19 cellular contexts compared by ENCODE assay signal in genomic region chr11:2217211-2218081, GRCh38. TPM values are rescaled to one million over a fixed set of nuclear protein-coding genes. Genes with fewer than 3 reads are reported as not detected.
DNase-seq lines count a peak whose midpoint lies in the region; ATAC-seq and TF ChIP-seq lines count a peak whose summit lies in the region.
"Had no signal": no experiment of that assay in that cellular context is flagged by ENCODE, and none has a peak within 500 bp of the region (broad histone marks: within the 10 kb centered on the region; RNA-seq: fewer than 3 reads in every experiment).

No MANE protein-coding gene starts in this region.

- no peaks in the 10 kb centered on the region for H3K9me2 ChIP-seq in SK-N-SH

- TF ChIP-seq POLR2A in esophagus muscularis mucosa (IDR thresholded peaks at IDR 0.05; ENCODE audit: low read depth): no peak

- no peaks in the 10 kb centered on the region for H3K79me2 ChIP-seq in SK-N-SH (ENCODE audit: insufficient read depth)
- H3K79me2 ChIP-seq in osteoblast (ENCODE audit: insufficient read depth, low read length): no peaks in the 10 kb centered on the region

- in situ Hi-C loops in ACHN (cut with HindIII; ENCODE audit: low pct_ligation_motif_present, low pct_unique_long_range_greater_than_20kb, low sequenced_read_pairs): no loop called here

- POLR2A ChIA-PET in SK-N-SH (lab: Yijun Ruan, JAX): no interaction called here

- H3K9ac ChIP-seq in SK-N-SH: no peak overlapping the region
- H3K9ac ChIP-seq: BLaER1 treated with 17β-estradiol and CSF1 and Interleukin-3, amounts not matched to agents 10 nM and 100 nM had no signal

- H3K36me3 ChIP-seq in SK-N-SH (replicated peaks in 1 of 2; ENCODE audit: control insufficient read depth in 1 of 2, insufficient read depth in 2 of 2, low read length in 1 of 2): no peaks in the 10 kb centered on the region
- H3K36me3 ChIP-seq in esophagus muscularis mucosa: no peaks in the 10 kb centered on the region
- no peaks in the 10 kb centered on the region for H3K36me3 ChIP-seq in osteoblast (ENCODE audit: insufficient read depth, low read length)
- H3K36me3 ChIP-seq: BLaER1 treated with 17β-estradiol and CSF1 and Interleukin-3, amounts not matched to agents 10 nM and 100 nM; cardiac muscle cell; tibial artery had no signal

- CTCF ChIA-PET in SK-N-SH (lab: Yijun Ruan, JAX): interaction anchor here (0.7 to 1.7 kb wide), 5 partner anchors 8 to 203 kb away, joined by 3 to 4 read pairs (median 3); no protein-coding TSS in a partner anchor

- H4K20me1 ChIP-seq in SK-N-SH (ENCODE audit: insufficient read depth): no peaks in the 10 kb centered on the region
- no peaks in the 10 kb centered on the region for H4K20me1 ChIP-seq in osteoblast (ENCODE audit: insufficient read depth, low read length)

- WGBS in SK-N-SH (ENCODE audit: low lambda C conversion rate): 44% methylated on average over 9 of the region's 23 CpGs
- 68% methylated on average over 11 of the region's 23 CpGs for WGBS in esophagus muscularis mucosa

- H3K27me3 ChIP-seq in SK-N-SH (ENCODE audit: insufficient read depth) (no peaks in the 10 kb centered on the region), esophagus muscularis mucosa (peaks cover 0 to 54% (median 0%) of the 10 kb centered on the region in 4 donors), osteoblast (ENCODE audit: insufficient read depth, low read length) (peaks cover 22% of the 10 kb centered on the region)
- H3K27me3 ChIP-seq: BLaER1 treated with 17β-estradiol and CSF1 and Interleukin-3, amounts not matched to agents 10 nM and 100 nM had no signal

- no peak overlapping the region for H3K27ac ChIP-seq in SK-N-SH (ENCODE audit: low read depth in 2 of 2, low read length in 1 of 2)
- no peak overlapping the region for H3K27ac ChIP-seq in esophagus muscularis mucosa (replicated peaks in 1 of 4)
- H3K27ac ChIP-seq in osteoblast (ENCODE audit: low read depth, low read length): no peak overlapping the region
- H3K27ac ChIP-seq: 22Rv1; BLaER1 treated with 17β-estradiol and CSF1 and Interleukin-3, amounts not matched to agents 10 nM and 100 nM; cardiac muscle cell; tibial artery had no signal

- H3K4me2 ChIP-seq in SK-N-SH: no peak overlapping the region
- no peak overlapping the region for H3K4me2 ChIP-seq in osteoblast (ENCODE audit: insufficient read depth, low read length)

- ATAC-seq in SK-N-SH treated with all-trans-retinoic acid at 6 μM for 48 hours (no peak), HG03196 (IDR thresholded peaks at IDR 0.05; ENCODE audit: unreplicated experiment) (no peak)
- ATAC-seq: left ventricle myocardium superior had no signal

- H3K4me3 ChIP-seq in SK-N-SH (ENCODE audit: low read depth in 2 of 2, low read length in 1 of 2) (no peak overlapping the region), esophagus muscularis mucosa (no peak overlapping the region), osteoblast (ENCODE audit: insufficient read depth, low read length) (no peak overlapping the region)
- H3K4me3 ChIP-seq: BLaER1 treated with 17β-estradiol and CSF1 and Interleukin-3, amounts not matched to agents 10 nM and 100 nM; cardiac muscle cell; tibial artery had no signal

- TF ChIP-seq RAD21 in SK-N-SH (IDR thresholded peaks at IDR 0.05; ENCODE audit: low read length) (no peak), Ishikawa (IDR thresholded peaks at IDR 0.05; ENCODE audit: low read depth) (no peak)

- no peaks in the 10 kb centered on the region for H3F3A ChIP-seq in SK-N-SH (replicated peaks; ENCODE audit: insufficient read depth)

- H3K9me3 ChIP-seq in SK-N-SH: no peaks in the 10 kb centered on the region
- H3K9me3 ChIP-seq in esophagus muscularis mucosa: no peaks in the 10 kb centered on the region
- no peaks in the 10 kb centered on the region for H3K9me3 ChIP-seq in osteoblast (ENCODE audit: low read depth, low read length)
- H3K9me3 ChIP-seq: tibial artery had no signal

- intact Hi-C loops in esophagus muscularis mucosa (cut with DNase I): no loop called here

- H3K4me1 ChIP-seq in SK-N-SH (ENCODE audit: control insufficient read depth in 1 of 2, insufficient read depth in 2 of 2, low read depth in 1 of 2, low read length in 1 of 2) (peaks cover 0 to 6% of the 10 kb centered on the region in 2 experiments; a peak in 1 of 4 replicates), esophagus muscularis mucosa (no peaks in the 10 kb centered on the region), osteoblast (ENCODE audit: insufficient read depth, low read length) (no peaks in the 10 kb centered on the region)
- H3K4me1 ChIP-seq: tibial artery had no signal

- H2AFZ ChIP-seq in SK-N-SH (ENCODE audit: low read depth) (no peak overlapping the region), osteoblast (ENCODE audit: low read length) (no peak overlapping the region)

- DNase-seq in SK-N-SH (peak; percentile 19), esophagus muscularis mucosa (ENCODE audit: extremely low spot score) (peak; percentile 80), osteoblast (ENCODE audit: insufficient read length, low spot score, missing footprints) (peak; percentile 36), cortex of kidney (lab: John Stamatoyannopoulos, UW) (no peak), ACHN (no peak)
- DNase-seq: activated naive CD8-positive, alpha-beta T cell treated with anti-CD3 and anti-CD28 coated beads, Interleukin-2, amount 10 ng/mL, durations not matched to agents 7 days and 5 days; effector memory CD4-positive, alpha-beta T cell; left ventricle myocardium superior; NCI-H1694; NCI-H446; stimulated activated CD4-positive, alpha-beta T cell treated with anti-CD3 and anti-CD28 coated beads, Interleukin-2, amount 100 ng/mL, for 48 hours; tibial artery had no signal

- TF ChIP-seq CTCF in SK-N-SH (IDR thresholded peaks at IDR 0.05) (no peak), esophagus muscularis mucosa (IDR thresholded peaks at IDR 0.05) (no peak), osteoblast (IDR thresholded peaks at IDR 0.05; ENCODE audit: extremely low read depth, low read depth, low read length) (no peak)

- no peak for TF ChIP-seq EP300 in SK-N-SH (IDR thresholded peaks at IDR 0.05; ENCODE audit: borderline replicate concordance in 1 of 2, low read depth in 1 of 2, low read length in 1 of 2)
- no peak for TF ChIP-seq EP300 in Ishikawa (IDR thresholded peaks at IDR 0.05; ENCODE audit: borderline replicate concordance)
- no peak for TF ChIP-seq EP300 in esophagus muscularis mucosa (IDR thresholded peaks at IDR 0.05)

TF ChIP-seq in SK-N-SH, 30 proteins besides CTCF, POLR2A, EP300 and RAD21 (continues in another document):
- TF ChIP-seq NFIC (IDR thresholded peaks at IDR 0.05; ENCODE audit: borderline replicate concordance) (no peak), NRF1 (IDR thresholded peaks at IDR 0.05; ENCODE audit: low read depth, low read length) (no peak), MXI1 (IDR thresholded peaks at IDR 0.05; ENCODE audit: low read depth, low read length) (no peak)

TF ChIP-seq in SK-N-SH treated with all-trans-retinoic acid at 6 μM for 48 hours, 23 proteins besides CTCF, POLR2A, EP300 and RAD21 (continues in another document):
- TF ChIP-seq CSRNP3 (CRISPR knock-in tag; IDR thresholded peaks at IDR 0.05) (no peak), ESRRG (CRISPR knock-in tag; IDR thresholded peaks at IDR 0.05) (no peak), ZNF8 (CRISPR knock-in tag; IDR thresholded peaks at IDR 0.05) (no peak), ARNTL (CRISPR knock-in tag; IDR thresholded peaks at IDR 0.05; ENCODE audit: borderline replicate concordance, low read depth) (no peak)

TF ChIP-seq in Ishikawa, 13 proteins besides CTCF, POLR2A, EP300 and RAD21 (continues in another document):
- no peak for TF ChIP-seq TEAD4 (IDR thresholded peaks at IDR 0.05)
- no peak for TF ChIP-seq EGR1 (IDR thresholded peaks at IDR 0.05)
- peak; percentile 60 for TF ChIP-seq USF1 (IDR thresholded peaks at IDR 0.05)
- no peak for TF ChIP-seq CEBPB (IDR thresholded peaks at IDR 0.05)
- TF ChIP-seq YY1 (IDR thresholded peaks at IDR 0.05; ENCODE audit: low read depth): no peak
- no peak for TF ChIP-seq NFIC (IDR thresholded peaks at IDR 0.05)
- no peak for TF ChIP-seq CREB1 (IDR thresholded peaks at IDR 0.05; ENCODE audit: low read depth)
- TF ChIP-seq TCF12 (IDR thresholded peaks at IDR 0.05; ENCODE audit: low read depth): no peak
- no peak for TF ChIP-seq ZBTB7A (IDR thresholded peaks at IDR 0.05; ENCODE audit: low read depth)

RNA-seq across cellular contexts. Expression of gene TH, which starts 45.8 kb away (rescaled TPM):
- not detected in 2 replicates for polyA plus RNA-seq in SK-N-SH (2012; rRNA removed)
- polyA plus RNA-seq in SK-N-SH (2012; cell fraction: cytosol; rRNA removed): not detected in 2 replicates
- not detected in 2 replicates for polyA plus RNA-seq in SK-N-SH (2012; cell fraction: nucleus; rRNA removed)
- 1 to 10 TPM in 1 of 4 donors, not detected in 3; 1.3 TPM for total RNA-seq in esophagus muscularis mucosa
- total RNA-seq in osteoblast: under 0.01 TPM in 1 of 2 replicates, not detected in the other
- total RNA-seq: activated naive CD8-positive, alpha-beta T cell treated with anti-CD3 and anti-CD28 coated beads, Interleukin-2, amount 10 ng/mL, durations not matched to agents 7 days and 5 days; cardiac muscle cell; left ventricle myocardium superior had no signal
- polyA plus RNA-seq: cardiac muscle cell had no signal

RNA-seq across cellular contexts. Expression of gene ASCL2, which starts 52.9 kb away (rescaled TPM):
- polyA plus RNA-seq in SK-N-SH (2012; rRNA removed): not detected in 2 replicates
- polyA plus RNA-seq in SK-N-SH (2012; cell fraction: cytosol; rRNA removed): not detected in 2 replicates
- polyA plus RNA-seq in SK-N-SH (2012; cell fraction: nucleus; rRNA removed): not detected in 2 replicates
- total RNA-seq in esophagus muscularis mucosa (under 1 TPM in 3 of 4 donors, not detected in 1; 0.32 to 0.83 (median 0.42) TPM), osteoblast (not detected in 2 replicates)
- total RNA-seq: cardiac muscle cell, M059J had no signal
- polyA plus RNA-seq: cardiac muscle cell had no signal

RNA-seq across cellular contexts. Expression of gene INS, which starts 56.4 kb away (rescaled TPM):
- not detected in 2 replicates for polyA plus RNA-seq in SK-N-SH (2012; rRNA removed)
- not detected in 2 replicates for polyA plus RNA-seq in SK-N-SH (2012; cell fraction: cytosol; rRNA removed)
- not detected in 2 replicates for polyA plus RNA-seq in SK-N-SH (2012; cell fraction: nucleus; rRNA removed)
- total RNA-seq in esophagus muscularis mucosa (not detected), osteoblast (not detected in 2 replicates)
- total RNA-seq: activated naive CD8-positive, alpha-beta T cell treated with anti-CD3 and anti-CD28 coated beads, Interleukin-2, amount 10 ng/mL, durations not matched to agents 7 days and 5 days; cardiac muscle cell; left ventricle myocardium superior; M059J had no signal
- polyA plus RNA-seq: cardiac muscle cell had no signal

Comparison
In these comparisons a context has a peak if more than half of its experiments do, and no peak if none do; other contexts are left out.
1. DNase-seq: peak in SK-N-SH (single experiment), esophagus muscularis mucosa (single experiment) and osteoblast (single experiment); none in cortex of kidney (single experiment) and ACHN (single experiment).